ENCODE assay signal across 25 cellular contexts in the genomic region with DNA sequence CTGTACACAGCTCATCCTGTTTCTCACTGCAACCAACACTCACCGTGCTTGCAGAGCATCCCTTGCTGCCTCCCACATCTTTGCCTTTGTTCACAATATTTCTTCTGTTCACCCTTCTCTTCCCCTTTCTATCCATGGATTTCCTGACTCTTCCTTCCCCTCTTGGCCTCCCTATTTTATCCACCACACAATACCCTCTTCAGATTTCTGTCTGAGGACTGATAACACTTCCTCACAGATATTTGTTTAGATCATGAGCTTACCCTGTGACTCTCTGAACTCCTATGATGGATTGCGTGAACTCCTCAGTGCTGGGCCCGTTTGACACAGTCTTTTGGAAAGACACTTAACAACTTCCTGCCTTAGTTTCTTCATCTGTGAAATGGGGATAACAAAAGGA.
"Had no signal": no experiment of that assay in that cellular context is flagged by ENCODE, and none has a peak within 500 bp of the region (broad histone marks: within the 10 kb centered on the region; RNA-seq: fewer than 3 reads in every experiment).

No MANE protein-coding gene starts in this region.

- H3K36me3 ChIP-seq: left lung, lower lobe of right lung, ovary, right atrium auricular region, right lobe of liver, thyroid gland, transverse colon, upper lobe of left lung, vagina had no signal

- H3K27me3 ChIP-seq: ovary, right atrium auricular region, right lobe of liver, testis, thyroid gland, transverse colon, upper lobe of left lung, vagina had no signal

- H3K4me3 ChIP-seq: left lung, lower lobe of right lung, ovary, right atrium auricular region, right lobe of liver, smooth muscle cell, testis, thyroid gland, transverse colon, upper lobe of left lung, vagina had no signal

- H3K4me1 ChIP-seq: left lung, lower lobe of right lung, right atrium auricular region, right lobe of liver, testis had no signal

- H3K27ac ChIP-seq: left lung, lower lobe of right lung, ovary, right atrium auricular region, right lobe of liver, testis, thyroid gland, transverse colon, upper lobe of left lung, vagina had no signal

- DNase-seq: hypothalamus; immature natural killer cell; kidney; left colon; left lung; lower lobe of right lung; mammary epithelial cell; mesenchymal stem cell; naive B cell; natural killer cell; ovary; right lobe of liver; stimulated activated CD4-positive, alpha-beta T cell treated with anti-CD3 and anti-CD28 coated beads, Interleukin-1b, Interleukin-23, amount 100 ng/mL, for 48 hours; stimulated activated CD4-positive, alpha-beta T cell treated with anti-CD3 and anti-CD28 coated beads, Interleukin-2, amount 100 ng/mL, for 48 hours; stimulated activated CD4-positive, alpha-beta T cell treated with anti-CD3 and anti-CD28 coated beads, Interleukin-4, amount 100 ng/mL, for 4 hours; stimulated activated CD8-positive, alpha-beta memory T cell treated with anti-CD3 and anti-CD28 coated beads, Interleukin-4, amount 100 ng/mL, for 48 hours; stimulated activated naive CD4-positive, alpha-beta T cell treated with Interleukin-2 at 50 U/mL for 16 hours; stimulated activated naive CD8-positive, alpha-beta T cell treated with anti-CD3 and anti-CD28 coated beads, Interleukin-15, amount 100 ng/mL, for 72 hours; testis; thyroid gland; transverse colon; upper lobe of left lung had no signal

- H3K9me3 ChIP-seq: left lung, lower lobe of right lung, ovary, right atrium auricular region, right lobe of liver, testis, thyroid gland, transverse colon, upper lobe of left lung, vagina had no signal
